1 cellular context compared by ENCODE assay signal in the genomic region with DNA sequence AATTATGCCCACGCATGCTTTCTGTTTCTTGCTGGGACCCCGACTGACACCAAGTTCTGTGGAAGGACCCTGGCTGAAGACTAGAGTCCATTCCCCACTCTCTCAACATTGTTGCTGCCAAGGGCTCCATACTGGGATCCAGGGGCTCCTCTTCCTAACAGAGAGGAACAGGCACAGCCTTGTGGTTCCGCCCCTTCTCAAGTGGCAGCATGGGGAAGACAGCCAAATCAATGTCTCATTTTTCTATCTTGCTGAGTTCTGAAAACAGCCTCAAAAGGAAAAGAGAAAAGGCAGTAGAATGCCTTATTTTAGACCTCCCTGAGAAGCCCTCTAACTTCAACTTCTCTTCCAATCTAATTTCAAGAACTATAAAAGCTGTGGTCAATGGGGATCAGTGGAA.
TF ChIP-seq lines count a peak whose summit lies in the region.

No MANE protein-coding gene starts in this region.

TF ChIP-seq in WTC11, 78 proteins besides CTCF, POLR2A, EP300 and RAD21 (continued from another document):
- TF ChIP-seq, protein P1, sequence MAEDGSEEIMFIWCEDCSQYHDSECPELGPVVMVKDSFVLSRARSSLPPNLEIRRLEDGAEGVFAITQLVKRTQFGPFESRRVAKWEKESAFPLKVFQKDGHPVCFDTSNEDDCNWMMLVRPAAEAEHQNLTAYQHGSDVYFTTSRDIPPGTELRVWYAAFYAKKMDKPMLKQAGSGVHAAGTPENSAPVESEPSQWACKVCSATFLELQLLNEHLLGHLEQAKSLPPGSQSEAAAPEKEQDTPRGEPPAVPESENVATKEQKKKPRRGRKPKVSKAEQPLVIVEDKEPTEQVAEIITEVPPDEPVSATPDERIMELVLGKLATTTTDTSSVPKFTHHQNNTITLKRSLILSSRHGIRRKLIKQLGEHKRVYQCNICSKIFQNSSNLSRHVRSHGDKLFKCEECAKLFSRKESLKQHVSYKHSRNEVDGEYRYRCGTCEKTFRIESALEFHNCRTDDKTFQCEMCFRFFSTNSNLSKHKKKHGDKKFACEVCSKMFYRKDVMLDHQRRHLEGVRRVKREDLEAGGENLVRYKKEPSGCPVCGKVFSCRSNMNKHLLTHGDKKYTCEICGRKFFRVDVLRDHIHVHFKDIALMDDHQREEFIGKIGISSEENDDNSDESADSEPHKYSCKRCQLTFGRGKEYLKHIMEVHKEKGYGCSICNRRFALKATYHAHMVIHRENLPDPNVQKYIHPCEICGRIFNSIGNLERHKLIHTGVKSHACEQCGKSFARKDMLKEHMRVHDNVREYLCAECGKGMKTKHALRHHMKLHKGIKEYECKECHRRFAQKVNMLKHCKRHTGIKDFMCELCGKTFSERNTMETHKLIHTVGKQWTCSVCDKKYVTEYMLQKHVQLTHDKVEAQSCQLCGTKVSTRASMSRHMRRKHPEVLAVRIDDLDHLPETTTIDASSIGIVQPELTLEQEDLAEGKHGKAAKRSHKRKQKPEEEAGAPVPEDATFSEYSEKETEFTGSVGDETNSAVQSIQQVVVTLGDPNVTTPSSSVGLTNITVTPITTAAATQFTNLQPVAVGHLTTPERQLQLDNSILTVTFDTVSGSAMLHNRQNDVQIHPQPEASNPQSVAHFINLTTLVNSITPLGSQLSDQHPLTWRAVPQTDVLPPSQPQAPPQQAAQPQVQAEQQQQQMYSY (CRISPR knock-in tag; IDR thresholded peaks at IDR 0.05), result no peak
- TF ChIP-seq HMGA2 (CRISPR knock-in tag; IDR thresholded peaks at IDR 0.05) (no peak), ATF2 (CRISPR knock-in tag; IDR thresholded peaks at IDR 0.05; ENCODE audit: borderline replicate concordance, low read depth) (no peak), TP53 (CRISPR knock-in tag; IDR thresholded peaks at IDR 0.05) (no peak), EMX1 (CRISPR knock-in tag; IDR thresholded peaks at IDR 0.05) (no peak), ZNF423 (CRISPR knock-in tag; IDR thresholded peaks at IDR 0.05) (no peak), NFYB (CRISPR knock-in tag; conservative IDR thresholded peaks at IDR 0.05; ENCODE audit: low read depth) (no peak), RORB (CRISPR knock-in tag; IDR thresholded peaks at IDR 0.05) (no peak), CDX4 (CRISPR knock-in tag; IDR thresholded peaks at IDR 0.05; ENCODE audit: borderline replicate concordance) (no peak), TCF7 (CRISPR knock-in tag; IDR thresholded peaks at IDR 0.05; ENCODE audit: low read depth) (no peak), MLX (CRISPR knock-in tag; IDR thresholded peaks at IDR 0.05) (no peak)
- TF ChIP-seq, protein P2, sequence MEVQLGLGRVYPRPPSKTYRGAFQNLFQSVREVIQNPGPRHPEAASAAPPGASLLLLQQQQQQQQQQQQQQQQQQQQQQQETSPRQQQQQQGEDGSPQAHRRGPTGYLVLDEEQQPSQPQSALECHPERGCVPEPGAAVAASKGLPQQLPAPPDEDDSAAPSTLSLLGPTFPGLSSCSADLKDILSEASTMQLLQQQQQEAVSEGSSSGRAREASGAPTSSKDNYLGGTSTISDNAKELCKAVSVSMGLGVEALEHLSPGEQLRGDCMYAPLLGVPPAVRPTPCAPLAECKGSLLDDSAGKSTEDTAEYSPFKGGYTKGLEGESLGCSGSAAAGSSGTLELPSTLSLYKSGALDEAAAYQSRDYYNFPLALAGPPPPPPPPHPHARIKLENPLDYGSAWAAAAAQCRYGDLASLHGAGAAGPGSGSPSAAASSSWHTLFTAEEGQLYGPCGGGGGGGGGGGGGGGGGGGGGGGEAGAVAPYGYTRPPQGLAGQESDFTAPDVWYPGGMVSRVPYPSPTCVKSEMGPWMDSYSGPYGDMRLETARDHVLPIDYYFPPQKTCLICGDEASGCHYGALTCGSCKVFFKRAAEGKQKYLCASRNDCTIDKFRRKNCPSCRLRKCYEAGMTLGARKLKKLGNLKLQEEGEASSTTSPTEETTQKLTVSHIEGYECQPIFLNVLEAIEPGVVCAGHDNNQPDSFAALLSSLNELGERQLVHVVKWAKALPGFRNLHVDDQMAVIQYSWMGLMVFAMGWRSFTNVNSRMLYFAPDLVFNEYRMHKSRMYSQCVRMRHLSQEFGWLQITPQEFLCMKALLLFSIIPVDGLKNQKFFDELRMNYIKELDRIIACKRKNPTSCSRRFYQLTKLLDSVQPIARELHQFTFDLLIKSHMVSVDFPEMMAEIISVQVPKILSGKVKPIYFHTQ (CRISPR knock-in tag; IDR thresholded peaks at IDR 0.05), result no peak
